ENCODE assay signal across 20 cellular contexts in genomic region chr5:125301704-125302103, GRCh38.
A peak's percentile ranks its signal among the peaks of the same experiment; 100 is the strongest.
DNase-seq lines count a peak whose midpoint lies in the region; ATAC-seq and TF ChIP-seq lines count a peak whose summit lies in the region.
"Had no signal": no experiment of that assay in that cellular context is flagged by ENCODE, and none has a peak within 500 bp of the region (broad histone marks: within the 10 kb centered on the region; RNA-seq: fewer than 3 reads in every experiment).

No MANE protein-coding gene starts in this region.

- H3F3A ChIP-seq in GM23338 (replicated peaks; ENCODE audit: low read depth) (no peaks in the 10 kb centered on the region), neural cell (ENCODE audit: insufficient read depth, low read length, poor library complexity, severe bottlenecking) (peaks cover 3% of the 10 kb centered on the region)

- H4K20me1 ChIP-seq in GM23338 (replicated peaks; ENCODE audit: insufficient read depth) (no peaks in the 10 kb centered on the region), neural cell (ENCODE audit: insufficient read depth) (no peaks in the 10 kb centered on the region)
- H4K20me1 ChIP-seq: BLaER1 treated with 17β-estradiol and CSF1 and Interleukin-3, amounts not matched to agents 10 nM and 100 nM had no signal

- no peak for TF ChIP-seq POLR2A in esophagus squamous epithelium (IDR thresholded peaks at IDR 0.05)

- H3K4me3 Mint-ChIP-seq in GM23338 (no peak overlapping the region), WTC11 (no peak overlapping the region)
- H3K4me3 Mint-ChIP-seq: B cell; CD8-positive, alpha-beta T cell; HFFc6 had no signal

- CTCF ChIA-PET in Panc1 (lab: Charles Lee), result no interaction called here
- CTCF ChIA-PET in WTC11 (lab: Charles Lee), result no interaction called here

- in situ Hi-C loops in Panc1 (cut with HindIII; ENCODE audit: low pct_unique_long_range_greater_than_20kb, low sequenced_read_pairs), result no loop called here

- H3K27me3 Mint-ChIP-seq in GM23338 (ENCODE audit: insufficient read depth, low read depth, poor library complexity) (peaks cover 1% of the 10 kb centered on the region), WTC11 (ENCODE audit: low read depth) (no peaks in the 10 kb centered on the region)
- H3K27me3 Mint-ChIP-seq: B cell had no signal

- peaks cover 2% of the 10 kb centered on the region; the same call in 1 of the 2 replicates for H3K9me3 ChIP-seq in Panc1 (ENCODE audit: control insufficient read depth, insufficient read depth, low read depth, low read length)
- H3K9me3 ChIP-seq in neural cell (ENCODE audit: low read length), result no peaks in the 10 kb centered on the region
- peaks cover 0 to 7% (median 0%) of the 10 kb centered on the region in 3 donors for H3K9me3 ChIP-seq in esophagus squamous epithelium

- H3K79me2 ChIP-seq in GM23338 (replicated peaks; ENCODE audit: insufficient read depth) (no peaks in the 10 kb centered on the region), neural cell (replicated peaks; ENCODE audit: insufficient read depth, low read length) (no peaks in the 10 kb centered on the region)

- no TSS peak for BruUV-seq in Panc1 (replicated peaks; lab: Mats Ljungman, UMichigan)

- H2AFZ ChIP-seq in GM23338 (no peak overlapping the region), neural cell (ENCODE audit: low read depth, low read length) (no peak overlapping the region)

- TF ChIP-seq CTCF in GM23338 (conservative IDR thresholded peaks at IDR 0.05; ENCODE audit: low read depth in 2 of 2), result no peak
- no peak for TF ChIP-seq CTCF in Panc1 (IDR thresholded peaks at IDR 0.05)
- no peak for TF ChIP-seq CTCF in WTC11 (IDR thresholded peaks at IDR 0.05)
- TF ChIP-seq CTCF in neural cell (IDR thresholded peaks at IDR 0.05; ENCODE audit: poor library complexity, severe bottlenecking), result no peak
- TF ChIP-seq CTCF in esophagus squamous epithelium (IDR thresholded peaks at IDR 0.05), result no peak

- no peak overlapping the region for H3K4me2 ChIP-seq in GM23338
- H3K4me2 ChIP-seq in neural cell (ENCODE audit: low read length), result peak overlapping the region; percentile 47
- H3K4me2 ChIP-seq: BLaER1 treated with 17β-estradiol and CSF1 and Interleukin-3, amounts not matched to agents 10 nM and 100 nM had no signal

- H3K36me3 ChIP-seq in GM23338 (ENCODE audit: insufficient read depth) (no peaks in the 10 kb centered on the region), Panc1 (ENCODE audit: control insufficient read depth, insufficient read depth, low read length) (no peaks in the 10 kb centered on the region), neural cell (ENCODE audit: insufficient read depth, low read length) (no peaks in the 10 kb centered on the region), esophagus squamous epithelium (no peaks in the 10 kb centered on the region)
- H3K36me3 ChIP-seq: BLaER1 treated with 17β-estradiol and CSF1 and Interleukin-3, amounts not matched to agents 10 nM and 100 nM had no signal

- H3K4me1 ChIP-seq in GM23338 (ENCODE audit: insufficient read depth) (peaks cover 15% of the 10 kb centered on the region), Panc1 (ENCODE audit: control insufficient read depth, insufficient read depth, low read length) (peaks cover 9% of the 10 kb centered on the region), esophagus squamous epithelium (no peaks in the 10 kb centered on the region)
- H3K4me1 ChIP-seq: BLaER1 treated with 17β-estradiol and CSF1 and Interleukin-3, amounts not matched to agents 10 nM and 100 nM had no signal

- no peak overlapping the region for H3K27ac ChIP-seq in GM23338 (ENCODE audit: low read depth)
- H3K27ac ChIP-seq in Panc1 (ENCODE audit: low read length), result peak overlapping the region; percentile 34; the same call in 1 of the 2 replicates
- peak overlapping the region; percentile 78 for H3K27ac ChIP-seq in neural cell (ENCODE audit: low read length)
- H3K27ac ChIP-seq in esophagus squamous epithelium, result no peak overlapping the region
- H3K27ac ChIP-seq: BLaER1 treated with 17β-estradiol and CSF1 and Interleukin-3, amounts not matched to agents 10 nM and 100 nM had no signal

- ATAC-seq in GM23338 (no peak), Panc1 (no peak), WTC11 (no peak), GM18519 (IDR thresholded peaks at IDR 0.05; ENCODE audit: low FRiP score, unreplicated experiment) (no peak), left ventricle myocardium superior (no peak)
- ATAC-seq: CD8-positive, alpha-beta T cell; GM12878; HCT116 had no signal

- peak overlapping the region; percentile 34 for H3K9ac ChIP-seq in neural cell (ENCODE audit: low read length)
- H3K9ac ChIP-seq: BLaER1 treated with 17β-estradiol and CSF1 and Interleukin-3, amounts not matched to agents 10 nM and 100 nM had no signal

- H3K9me3 Mint-ChIP-seq in GM23338, result peaks cover 13% of the 10 kb centered on the region
- H3K9me3 Mint-ChIP-seq in WTC11, result peaks cover 18% of the 10 kb centered on the region

- H3K36me3 Mint-ChIP-seq in GM23338 (ENCODE audit: low read depth) (peaks cover 11% of the 10 kb centered on the region; the same call in 2 of the 3 replicates), WTC11 (peaks cover 13% of the 10 kb centered on the region)
- H3K36me3 Mint-ChIP-seq: CD8-positive, alpha-beta T cell had no signal

- DNase-seq in GM23338 (ENCODE audit: low spot score) (no peak), Panc1 (ENCODE audit: low read depth, low spot score) (no peak), WTC11 (ENCODE audit: low spot score) (no peak), esophagus squamous epithelium (lab: John Stamatoyannopoulos, UW) (no peak), left ventricle myocardium superior (no peak)
- DNase-seq: Calu3; CD8-positive, alpha-beta T cell; DMS53; DND-41; EL; GOT3; H7; HFFc6; IMR-90 had no signal

- no peak overlapping the region for H3K4me3 ChIP-seq in GM23338
- no peak overlapping the region for H3K4me3 ChIP-seq in Panc1 (ENCODE audit: low read depth in 2 of 2, low read length in 2 of 2)
- peak overlapping the region; percentile 7 for H3K4me3 ChIP-seq in neural cell (ENCODE audit: low read length)
- no peak overlapping the region for H3K4me3 ChIP-seq in esophagus squamous epithelium
- H3K4me3 ChIP-seq: BLaER1 treated with 17β-estradiol and CSF1 and Interleukin-3, amounts not matched to agents 10 nM and 100 nM; GM12878 had no signal

- peak overlapping the region; percentile 65 for H3K27ac Mint-ChIP-seq in GM23338
- H3K27ac Mint-ChIP-seq in WTC11, result peak overlapping the region; percentile 6; the same call in 1 of the 2 replicates
- H3K27ac Mint-ChIP-seq: B cell; CD8-positive, alpha-beta T cell; HFFc6 had no signal

- peaks cover 21% of the 10 kb centered on the region for H3K4me1 Mint-ChIP-seq in GM23338
- H3K4me1 Mint-ChIP-seq in WTC11, result peaks cover 19% of the 10 kb centered on the region
- H3K4me1 Mint-ChIP-seq: B cell had no signal

- 32 to 48% methylated on average over 3 of the region's 3 CpGs for WGBS in esophagus squamous epithelium, 2 donors

- intact Hi-C loops in Panc1 (cut with micrococcal nuclease; ENCODE audit: unreplicated experiment), result no loop called here
- intact Hi-C loops in esophagus squamous epithelium (cut with DNase I), result no loop called here
- intact Hi-C loops in left ventricle myocardium superior (cut with micrococcal nuclease), result no loop called here

- H3K9me2 ChIP-seq in GM23338 (ENCODE audit: insufficient read depth) (no peaks in the 10 kb centered on the region; the same call in 1 of the 2 replicates), neural cell (ENCODE audit: insufficient read depth, low read length) (no peaks in the 10 kb centered on the region)

- POLR2A ChIA-PET in Panc1 (lab: Charles Lee), result no interaction called here
- POLR2A ChIA-PET in WTC11 (lab: Charles Lee), result interaction anchor here (0.7 kb wide), 1 partner anchor 1758 kb away, joined by 3 read pairs; no protein-coding TSS in a partner anchor

- TF ChIP-seq RAD21 in neural cell (conservative IDR thresholded peaks at IDR 0.05), result peak; percentile 48

- TF ChIP-seq EP300 in neural cell (conservative IDR thresholded peaks at IDR 0.05; ENCODE audit: poor library complexity, severe bottlenecking), result peak; percentile 95

- H3K27me3 ChIP-seq in GM23338 (ENCODE audit: insufficient read depth) (no peaks in the 10 kb centered on the region), Panc1 (ENCODE audit: control insufficient read depth, insufficient read depth, low read length) (no peaks in the 10 kb centered on the region), neural cell (ENCODE audit: insufficient read depth, low read depth, low read length) (no peaks in the 10 kb centered on the region), esophagus squamous epithelium (no peaks in the 10 kb centered on the region)
- H3K27me3 ChIP-seq: BLaER1 treated with 17β-estradiol and CSF1 and Interleukin-3, amounts not matched to agents 10 nM and 100 nM had no signal

TF ChIP-seq in GM23338, 12 proteins besides CTCF, POLR2A, EP300 and RAD21 (continues in another document):
- TF ChIP-seq EZH2phosphoT487 (IDR thresholded peaks at IDR 0.05; ENCODE audit: unreplicated experiment), result no peak

TF ChIP-seq in WTC11, 78 proteins besides CTCF, POLR2A, EP300 and RAD21 (continues in another document):
- TF ChIP-seq IRF2 (CRISPR knock-in tag; IDR thresholded peaks at IDR 0.05; ENCODE audit: borderline replicate concordance, low read depth) (no peak), ETV6 (CRISPR knock-in tag; IDR thresholded peaks at IDR 0.05) (no peak), E2F5 (CRISPR knock-in tag; IDR thresholded peaks at IDR 0.05) (no peak), NFYB (CRISPR knock-in tag; conservative IDR thresholded peaks at IDR 0.05; ENCODE audit: low read depth) (no peak)

TF ChIP-seq in neural cell, 6 proteins besides CTCF, POLR2A, EP300 and RAD21 (continues in another document):
- TF ChIP-seq SMC3 (conservative IDR thresholded peaks at IDR 0.05; ENCODE audit: poor library complexity), result peak; percentile 36
- TF ChIP-seq MXI1 (conservative IDR thresholded peaks at IDR 0.05; ENCODE audit: poor library complexity, severe bottlenecking), result no peak
- TF ChIP-seq TAF1 (IDR thresholded peaks at IDR 0.05; ENCODE audit: low read depth), result no peak
- peak; percentile 81 for TF ChIP-seq POLR2AphosphoS5 (IDR thresholded peaks at IDR 0.05)
- TF ChIP-seq EZH2 (IDR thresholded peaks at IDR 0.05; ENCODE audit: borderline replicate concordance, insufficient read depth, low read length, poor library complexity, severe bottlenecking), result no peak

Comparison
In these comparisons a context has a peak if more than half of its experiments do, and no peak if none do; other contexts are left out.
1. H3K27ac ChIP-seq: peak in Panc1 (single experiment) and neural cell (single experiment); none in GM23338 (single experiment) and esophagus squamous epithelium (0 of 4).